In the genomic region with DNA sequence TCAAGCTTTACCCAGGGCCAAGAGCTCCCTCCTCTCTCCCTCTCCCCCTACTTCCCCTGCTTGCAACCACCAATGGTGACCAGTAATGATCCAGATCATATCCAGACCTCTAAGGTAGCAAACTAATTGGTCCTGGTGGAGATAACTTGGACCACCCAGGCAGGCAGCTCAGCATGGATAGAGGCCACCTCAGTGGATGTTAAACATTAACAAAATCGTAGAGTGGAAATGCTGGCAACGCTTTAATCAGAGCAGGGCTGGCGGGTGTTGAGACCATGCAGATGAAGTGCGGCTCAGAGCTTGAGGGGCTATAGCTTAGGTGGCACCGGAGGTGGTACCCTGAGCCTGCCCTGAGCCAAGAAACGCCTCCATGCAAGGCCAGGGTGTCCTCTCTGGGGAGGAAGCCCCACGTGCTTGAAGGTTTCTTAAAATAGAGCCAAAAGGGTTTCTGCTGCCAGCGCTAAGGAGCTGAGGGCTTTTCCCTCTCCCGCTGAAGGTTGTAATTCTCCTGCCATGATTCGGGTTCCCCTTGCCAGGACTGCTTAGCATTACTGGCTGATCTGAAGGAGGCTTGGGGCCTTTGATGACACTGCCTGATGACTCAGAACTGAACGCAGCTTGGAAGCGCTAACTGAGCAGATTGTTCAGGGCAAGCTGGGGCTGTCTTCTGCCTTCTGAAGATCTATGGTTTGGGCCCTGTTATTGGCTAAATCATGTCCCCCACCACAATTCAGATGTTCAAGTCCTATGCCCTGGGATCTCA, we compare ENCODE assay signal across 8 cellular contexts.
A peak's percentile ranks its signal among the peaks of the same experiment; 100 is the strongest.
DNase-seq lines count a peak whose midpoint lies in the region; ATAC-seq, FAIRE-seq and TF ChIP-seq lines count a peak whose summit lies in the region.
"Had no signal": no experiment of that assay in that cellular context is flagged by ENCODE, and none has a peak within 500 bp of the region (broad histone marks: within the 10 kb centered on the region; RNA-seq: fewer than 3 reads in every experiment).

No MANE protein-coding gene starts in this region.

- peaks cover 0 to 5% of the 10 kb centered on the region in 2 donors for H3K4me1 ChIP-seq in esophagus (ENCODE audit: control insufficient read depth in 2 of 2, insufficient read depth in 2 of 2, low read length in 1 of 2)

- no peak for ATAC-seq in HG03521 (IDR thresholded peaks at IDR 0.05; ENCODE audit: unreplicated experiment)

- no peaks in the 10 kb centered on the region for H3K36me3 ChIP-seq in esophagus (ENCODE audit: control insufficient read depth in 2 of 2, insufficient read depth in 2 of 2, low read length in 1 of 2)

- H3K27me3 ChIP-seq in esophagus (ENCODE audit: control insufficient read depth in 1 of 2, insufficient read depth in 2 of 2, low read length in 2 of 2): peaks cover 0 to 4% of the 10 kb centered on the region in 2 donors

- H3K27ac ChIP-seq in esophagus (ENCODE audit: low read depth in 2 of 2, low read length in 1 of 2): peak overlapping the region; percentile 73 to 77

- 31 to 45% methylated on average over 12 of the region's 12 CpGs for WGBS in esophagus, 2 donors

- TF ChIP-seq POLR2A in GM12891 (IDR thresholded peaks at IDR 0.05; ENCODE audit: low read depth, low read length): no peak

- H3K4me3 ChIP-seq in esophagus (ENCODE audit: low read depth in 1 of 2, low read length in 2 of 2): no peak overlapping the region

- H3K9me3 ChIP-seq in esophagus (ENCODE audit: control insufficient read depth in 2 of 2, insufficient read depth in 1 of 2, low read depth in 1 of 2, low read length in 1 of 2): no peaks in the 10 kb centered on the region

- DNase-seq in GM03348 (ENCODE audit: low spot score): peak; percentile 59
- peak; percentile 17 for DNase-seq in HuH-7 (ENCODE audit: low spot score)
- DNase-seq in retina: peak; percentile 33
- DNase-seq in NCI-H128 (lab: John Stamatoyannopoulos, UW; ENCODE audit: unreplicated experiment): no peak
- no peak for DNase-seq in GM12891 (ENCODE audit: insufficient read length, low spot score)
- DNase-seq: NCI-H1694 treated with DMSO at 0.1 percent for 48 hours had no signal

- no peak for FAIRE-seq in GM12891 (lab: Jason Lieb, UNC)

TF ChIP-seq in GM12891, 5 proteins besides CTCF, POLR2A, EP300 and RAD21:
- TF ChIP-seq SPI1 (IDR thresholded peaks at IDR 0.05; ENCODE audit: low read depth, low read length) (no peak), PAX5 (IDR thresholded peaks at IDR 0.05; ENCODE audit: insufficient read depth, low read length, severe bottlenecking) (no peak), POU2F2 (IDR thresholded peaks at IDR 0.05; ENCODE audit: low read depth, low read length) (no peak), POLR2AphosphoS5 (IDR thresholded peaks at IDR 0.05; ENCODE audit: low read depth, low read length) (no peak), TAF1 (IDR thresholded peaks at IDR 0.05; ENCODE audit: low read depth, low read length) (no peak)
TF ChIP-seq in GM12891: peak in this region for 0.

Comparison
In these comparisons a context has a peak if more than half of its experiments do, and no peak if none do; other contexts are left out.
1. DNase-seq: peak in GM03348 (single experiment), HuH-7 (single experiment) and retina (single experiment); none in NCI-H128 (single experiment) and GM12891 (single experiment).